In the genomic region with DNA sequence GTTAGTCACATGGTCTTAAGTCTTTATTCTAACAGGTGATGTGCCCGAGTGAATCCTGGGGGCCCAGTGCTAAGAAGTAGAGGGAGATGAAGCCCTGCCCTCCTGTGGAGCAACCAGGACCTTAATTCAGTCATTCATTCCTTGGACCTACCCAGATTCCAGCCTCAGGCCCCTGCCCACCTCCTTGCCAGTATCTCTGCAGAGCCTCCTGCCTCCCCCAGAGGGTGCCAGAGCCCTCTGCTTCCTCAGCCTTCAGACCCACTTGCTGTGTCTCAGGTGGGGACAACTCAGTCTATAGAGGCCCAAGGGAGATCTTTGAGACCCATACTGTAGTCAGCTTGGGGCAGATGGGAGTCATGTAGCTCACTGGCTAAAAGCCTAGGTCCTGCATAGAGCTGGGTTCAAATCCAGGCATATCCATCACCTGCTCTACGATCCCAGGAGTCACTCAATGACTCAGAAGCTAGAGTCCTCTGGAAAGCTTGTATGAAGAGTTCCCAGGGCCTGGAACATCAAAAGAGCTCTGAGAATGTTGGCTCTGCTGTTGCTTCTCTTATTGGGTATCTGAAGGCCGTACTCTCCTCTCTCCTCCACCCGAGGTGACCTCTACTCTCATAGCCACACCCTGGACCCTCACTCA, we compare ENCODE assay signal across 8 cellular contexts. TPM values are rescaled to one million over a fixed set of nuclear protein-coding genes. Genes with fewer than 3 reads are reported as not detected.
DNase-seq lines count a peak whose midpoint lies in the region; ATAC-seq, FAIRE-seq and TF ChIP-seq lines count a peak whose summit lies in the region.

No MANE protein-coding gene starts in this region.

- peaks cover 0 to 14% (median 0%) of the 10 kb centered on the region in 7 donors for H3K4me1 Mint-ChIP-seq in naive thymus-derived CD4-positive, alpha-beta T cell

- peaks cover under 1 to 5% of the 10 kb centered on the region in 2 experiments for H3K27me3 ChIP-seq in endothelial cell of umbilical vein (ENCODE audit: control insufficient read depth in 2 of 2, insufficient read depth in 2 of 2, low read length in 2 of 2)
- H3K27me3 ChIP-seq in naive thymus-derived CD4-positive, alpha-beta T cell (ENCODE audit: control insufficient read depth in 2 of 2, insufficient read depth in 2 of 2, low read length in 2 of 2), result no peaks in the 10 kb centered on the region

- H3K9me3 Mint-ChIP-seq in naive thymus-derived CD4-positive, alpha-beta T cell, result no peaks in the 10 kb centered on the region

- H3K27ac Mint-ChIP-seq in naive thymus-derived CD4-positive, alpha-beta T cell, result no peak overlapping the region

- peak; percentile 27 for DNase-seq in NCI-H2171 treated with DMSO at 0.1 percent for 48 hours (lab: John Stamatoyannopoulos, UW)
- no peak for DNase-seq in NCI-H2171 (lab: John Stamatoyannopoulos, UW)
- DNase-seq in HuH-7.5 (ENCODE audit: low spot score), result peak; percentile 79
- DNase-seq in SHP77 treated with DMSO at 0.1 percent for 48 hours (lab: John Stamatoyannopoulos, UW), result peak; percentile 27
- DNase-seq in endothelial cell of umbilical vein (ENCODE audit: low read depth, low spot score), result peak; percentile 60
- peak in 3 of 9 donors; percentile 9 to 17 (median 12) for DNase-seq in naive thymus-derived CD4-positive, alpha-beta T cell
- no peak for DNase-seq in epidermal melanocyte (ENCODE audit: insufficient read length, low spot score)
- DNase-seq in GM19238 (ENCODE audit: insufficient read length, low spot score), result no peak

- dilution Hi-C loops in endothelial cell of umbilical vein (cut with MboI; ENCODE audit: extremely low pct_ligation_motif_present, low sequenced_read_pairs), result no loop called here

- H3K27me3 Mint-ChIP-seq in naive thymus-derived CD4-positive, alpha-beta T cell, result peaks cover 12 to 28% (median 19%) of the 10 kb centered on the region in 5 donors

- no peak overlapping the region for H3K4me3 ChIP-seq in endothelial cell of umbilical vein (replicated peaks in 1 of 3; ENCODE audit: insufficient read depth in 1 of 3, low read depth in 1 of 3, low read length in 3 of 3)
- no peak overlapping the region for H3K4me3 ChIP-seq in naive thymus-derived CD4-positive, alpha-beta T cell (ENCODE audit: low read length)

- no peak overlapping the region for H3K4me3 Mint-ChIP-seq in naive thymus-derived CD4-positive, alpha-beta T cell

- H3K4me1 ChIP-seq in endothelial cell of umbilical vein (ENCODE audit: control insufficient read depth, extremely low read depth, insufficient read depth, low read length), result peaks cover 6% of the 10 kb centered on the region
- no peaks in the 10 kb centered on the region for H3K4me1 ChIP-seq in naive thymus-derived CD4-positive, alpha-beta T cell (ENCODE audit: control insufficient read depth in 2 of 2, insufficient read depth in 2 of 2, low read length in 2 of 2)

- no peaks in the 10 kb centered on the region for H3K36me3 Mint-ChIP-seq in naive thymus-derived CD4-positive, alpha-beta T cell

- no peak for TF ChIP-seq POLR2A in endothelial cell of umbilical vein (IDR thresholded peaks at IDR 0.05; ENCODE audit: low read depth, low read length)

- no peaks in the 10 kb centered on the region for H3K79me2 ChIP-seq in endothelial cell of umbilical vein (ENCODE audit: control insufficient read depth, insufficient read depth, low read length)

- peak; percentile 41 for ATAC-seq in naive thymus-derived CD4-positive, alpha-beta T cell

- intact Hi-C loops in endothelial cell of umbilical vein (cut with micrococcal nuclease), result loop anchor here (1.0 kb wide), 5 partner anchors 33 to 369 kb away; a partner anchor contains a TSS
- intact Hi-C loops in naive thymus-derived CD4-positive, alpha-beta T cell (cut with micrococcal nuclease), result loop anchor here in 1 of 2 donors (1.0 kb wide), 3 partner anchors 52 to 369 kb away; no protein-coding TSS in a partner anchor

- no peaks in the 10 kb centered on the region for H3K9me3 ChIP-seq in endothelial cell of umbilical vein (replicated peaks; ENCODE audit: control insufficient read depth, insufficient read depth, low read length)
- H3K9me3 ChIP-seq in naive thymus-derived CD4-positive, alpha-beta T cell (ENCODE audit: control insufficient read depth in 2 of 3, low read length in 3 of 3), result no peaks in the 10 kb centered on the region

- H3K27ac ChIP-seq in endothelial cell of umbilical vein (ENCODE audit: insufficient read depth, low read depth, low read length), result no peak overlapping the region
- H3K27ac ChIP-seq in naive thymus-derived CD4-positive, alpha-beta T cell (ENCODE audit: low read depth, low read length), result no peak overlapping the region

- no peak overlapping the region for H3K9ac ChIP-seq in endothelial cell of umbilical vein (replicated peaks; ENCODE audit: extremely low read depth, insufficient read depth, low read length)

- no peaks in the 10 kb centered on the region for H3K9me1 ChIP-seq in endothelial cell of umbilical vein (replicated peaks; ENCODE audit: control insufficient read depth, extremely low read depth, insufficient read depth, low read length)

- H3K36me3 ChIP-seq in endothelial cell of umbilical vein (ENCODE audit: control insufficient read depth in 2 of 2, extremely low read depth in 1 of 2, insufficient read depth in 2 of 2, low read length in 2 of 2), result no peaks in the 10 kb centered on the region
- no peaks in the 10 kb centered on the region for H3K36me3 ChIP-seq in naive thymus-derived CD4-positive, alpha-beta T cell (ENCODE audit: control insufficient read depth in 2 of 3, insufficient read depth in 3 of 3, low read length in 3 of 3)

- CTCF ChIA-PET in endothelial cell of umbilical vein (lab: Charles Lee), result interaction anchor here (0.6 to 6.6 kb wide), 29 partner anchors 8 to 369 kb away, joined by 3 to 75 read pairs (median 9); a partner anchor contains a TSS
- CTCF ChIA-PET in naive thymus-derived CD4-positive, alpha-beta T cell (lab: Charles Lee), result interaction anchor here (0.6 to 0.8 kb wide), 2 partner anchors 15 to 369 kb away, joined by 3 to 4 read pairs; no protein-coding TSS in a partner anchor

- POLR2A ChIA-PET in endothelial cell of umbilical vein (lab: Charles Lee), result no interaction called here
- POLR2A ChIA-PET in naive thymus-derived CD4-positive, alpha-beta T cell (lab: Charles Lee), result no interaction called here

- peak; percentile 83 to 88 for TF ChIP-seq CTCF in endothelial cell of umbilical vein (IDR thresholded peaks at IDR 0.05; ENCODE audit: extremely low read depth in 1 of 2, insufficient read depth in 1 of 2, low read depth in 1 of 2, low read length in 2 of 2)

- H4K20me1 ChIP-seq in endothelial cell of umbilical vein (replicated peaks; ENCODE audit: control insufficient read depth, extremely low read depth, insufficient read depth, low read length), result no peaks in the 10 kb centered on the region

- no TSS peak for BruUV-seq in endothelial cell of umbilical vein (replicated peaks; lab: Mats Ljungman, UMichigan)

- FAIRE-seq in endothelial cell of umbilical vein (lab: Jason Lieb, UNC), result peak; percentile 82

- H2AFZ ChIP-seq in endothelial cell of umbilical vein (ENCODE audit: low read depth, low read length), result no peak overlapping the region

- no peak overlapping the region for H3K4me2 ChIP-seq in endothelial cell of umbilical vein (ENCODE audit: insufficient read depth, low read length)

RNA-seq across cellular contexts. Expression of a gene that starts 3.9 kb away (rescaled TPM):
- total RNA-seq in endothelial cell of umbilical vein, result not detected in 2 replicates
- not detected in 2 replicates for polyA plus RNA-seq in endothelial cell of umbilical vein
- polyA plus RNA-seq in endothelial cell of umbilical vein (2011; cell fraction: cytosol; rRNA removed), result not detected in 2 replicates
- not detected in 2 replicates for polyA plus RNA-seq in endothelial cell of umbilical vein (2011; cell fraction: nucleus; rRNA removed)
- polyA plus RNA-seq in endothelial cell of umbilical vein (2012), result not detected in 2 replicates
- not detected in 2 replicates for polyA minus RNA-seq in endothelial cell of umbilical vein
- not detected for polyA minus RNA-seq in endothelial cell of umbilical vein (2011; cell fraction: cytosol; rRNA and poly(A)+ RNA removed)
- polyA minus RNA-seq in endothelial cell of umbilical vein (2011; cell fraction: nucleus; rRNA and poly(A)+ RNA removed), result not detected in 2 replicates
- total RNA-seq in naive thymus-derived CD4-positive, alpha-beta T cell, result 1 to 10 TPM in 2 of 5 experiments, under 1 TPM in 2, not detected in 1; 0.34 to 2.1 (median 1.1) TPM
- not detected for polyA plus RNA-seq in naive thymus-derived CD4-positive, alpha-beta T cell

RNA-seq across cellular contexts. Expression of a gene that starts 16.2 kb away (rescaled TPM):
- 3.4 and 6.6 TPM in 2 replicates for total RNA-seq in endothelial cell of umbilical vein
- polyA plus RNA-seq in endothelial cell of umbilical vein, result 3.6 and 3.7 TPM in 2 replicates
- 2.7 and 3.4 TPM in 2 replicates for polyA plus RNA-seq in endothelial cell of umbilical vein (2011; cell fraction: cytosol; rRNA removed)
- 5.6 and 5.7 TPM in 2 replicates for polyA plus RNA-seq in endothelial cell of umbilical vein (2011; cell fraction: nucleus; rRNA removed)
- 7.3 and 10.7 TPM in 2 replicates for polyA plus RNA-seq in endothelial cell of umbilical vein (2012)
- polyA minus RNA-seq in endothelial cell of umbilical vein, result 2.8 and 2.9 TPM in 2 replicates
- polyA minus RNA-seq in endothelial cell of umbilical vein (2011; cell fraction: cytosol; rRNA and poly(A)+ RNA removed), result not detected
- polyA minus RNA-seq in endothelial cell of umbilical vein (2011; cell fraction: nucleus; rRNA and poly(A)+ RNA removed), result 2.3 and 4.9 TPM in 2 replicates
- not detected for total RNA-seq in naive thymus-derived CD4-positive, alpha-beta T cell
- polyA plus RNA-seq in naive thymus-derived CD4-positive, alpha-beta T cell, result under 1 TPM; 0.09 to 0.20 TPM

RNA-seq across cellular contexts. Expression of a gene that starts 34.5 kb away (rescaled TPM):
- total RNA-seq in endothelial cell of umbilical vein, result 0.18 TPM in 1 of 2 replicates, not detected in the other
- 0.06 TPM in 2 replicates for polyA plus RNA-seq in endothelial cell of umbilical vein
- polyA plus RNA-seq in endothelial cell of umbilical vein (2011; cell fraction: cytosol; rRNA removed), result 0.03 TPM in 1 of 2 replicates, not detected in the other
- polyA plus RNA-seq in endothelial cell of umbilical vein (2011; cell fraction: nucleus; rRNA removed), result 0.27 and 0.41 TPM in 2 replicates
- polyA plus RNA-seq in endothelial cell of umbilical vein (2012), result 0.24 and 0.38 TPM in 2 replicates
- polyA minus RNA-seq in endothelial cell of umbilical vein, result 0.10 TPM in 1 of 2 replicates, not detected in the other
- polyA minus RNA-seq in endothelial cell of umbilical vein (2011; cell fraction: cytosol; rRNA and poly(A)+ RNA removed), result not detected
- polyA minus RNA-seq in endothelial cell of umbilical vein (2011; cell fraction: nucleus; rRNA and poly(A)+ RNA removed), result not detected in 2 replicates
- under 1 TPM in 1 of 5 experiments, not detected in 4; 0.20 TPM for total RNA-seq in naive thymus-derived CD4-positive, alpha-beta T cell
- not detected for polyA plus RNA-seq in naive thymus-derived CD4-positive, alpha-beta T cell

RNA-seq across cellular contexts. Expression of a gene that starts 51.2 kb away (rescaled TPM):
- total RNA-seq in endothelial cell of umbilical vein, result 55.0 and 55.8 TPM in 2 replicates
- 67.5 and 77.3 TPM in 2 replicates for polyA plus RNA-seq in endothelial cell of umbilical vein
- polyA plus RNA-seq in endothelial cell of umbilical vein (2011; cell fraction: cytosol; rRNA removed), result 45.2 and 56.7 TPM in 2 replicates
- polyA plus RNA-seq in endothelial cell of umbilical vein (2011; cell fraction: nucleus; rRNA removed), result 18.9 and 21.4 TPM in 2 replicates
- polyA plus RNA-seq in endothelial cell of umbilical vein (2012), result 47.5 and 73.9 TPM in 2 replicates
- polyA minus RNA-seq in endothelial cell of umbilical vein, result 20.1 and 23.0 TPM in 2 replicates
- polyA minus RNA-seq in endothelial cell of umbilical vein (2011; cell fraction: cytosol; rRNA and poly(A)+ RNA removed), result 34.4 TPM
- 7.3 and 11.2 TPM in 2 replicates for polyA minus RNA-seq in endothelial cell of umbilical vein (2011; cell fraction: nucleus; rRNA and poly(A)+ RNA removed)
- 10 to 100 TPM; 14.0 to 27.4 (median 18.4) TPM for total RNA-seq in naive thymus-derived CD4-positive, alpha-beta T cell
- polyA plus RNA-seq in naive thymus-derived CD4-positive, alpha-beta T cell, result 10 to 100 TPM; 20.7 to 21.7 TPM

RNA-seq across cellular contexts. Expression of a gene that starts 53.1 kb away (rescaled TPM):
- not detected in 2 replicates for total RNA-seq in endothelial cell of umbilical vein
- polyA plus RNA-seq in endothelial cell of umbilical vein, result not detected in 2 replicates
- not detected in 2 replicates for polyA plus RNA-seq in endothelial cell of umbilical vein (2011; cell fraction: cytosol; rRNA removed)
- polyA plus RNA-seq in endothelial cell of umbilical vein (2011; cell fraction: nucleus; rRNA removed), result not detected in 2 replicates
- not detected in 2 replicates for polyA plus RNA-seq in endothelial cell of umbilical vein (2012)
- polyA minus RNA-seq in endothelial cell of umbilical vein, result not detected in 2 replicates
- polyA minus RNA-seq in endothelial cell of umbilical vein (2011; cell fraction: cytosol; rRNA and poly(A)+ RNA removed), result not detected
- polyA minus RNA-seq in endothelial cell of umbilical vein (2011; cell fraction: nucleus; rRNA and poly(A)+ RNA removed), result not detected in 2 replicates
- total RNA-seq in naive thymus-derived CD4-positive, alpha-beta T cell, result not detected
- not detected for polyA plus RNA-seq in naive thymus-derived CD4-positive, alpha-beta T cell

Comparison
In these comparisons a context has a peak if more than half of its experiments do, and no peak if none do; other contexts are left out.
1. DNase-seq: peak in NCI-H2171 treated with DMSO at 0.1 percent for 48 hours (single experiment), HuH-7.5 (single experiment), SHP77 treated with DMSO at 0.1 percent for 48 hours (single experiment) and endothelial cell of umbilical vein (single experiment); none in NCI-H2171 (single experiment), epidermal melanocyte (single experiment) and GM19238 (single experiment).